In genomic region chr16:81879625-81880024, GRCh38 we compare ENCODE assay signal across 15 cellular contexts.
DNase-seq lines count a peak whose midpoint lies in the region; ATAC-seq, FAIRE-seq and TF ChIP-seq lines count a peak whose summit lies in the region.
"Had no signal": no experiment of that assay in that cellular context is flagged by ENCODE, and none has a peak within 500 bp of the region (broad histone marks: within the 10 kb centered on the region; RNA-seq: fewer than 3 reads in every experiment).

No MANE protein-coding gene starts in this region.

- ATAC-seq in lower lobe of right lung, result no peak

- H3K4me1 ChIP-seq in HEK293 (ENCODE audit: control insufficient read depth, insufficient read depth, low read length) (no peaks in the 10 kb centered on the region), lower lobe of right lung (no peaks in the 10 kb centered on the region), prostate gland (replicated peaks) (no peaks in the 10 kb centered on the region)
- H3K4me1 ChIP-seq: Caco-2, esophagus squamous epithelium, right atrium auricular region had no signal

- TF ChIP-seq CTCF in HEK293 (tag by site-specific recombination; IDR thresholded peaks at IDR 0.05) (no peak), lower lobe of right lung (IDR thresholded peaks at IDR 0.05) (peak; percentile 21), prostate gland (IDR thresholded peaks at IDR 0.05) (no peak), coronary artery (IDR thresholded peaks at IDR 0.05) (no peak)

- no peak for TF ChIP-seq POLR2A in prostate gland (IDR thresholded peaks at IDR 0.05)
- TF ChIP-seq POLR2A in GM12891 (IDR thresholded peaks at IDR 0.05; ENCODE audit: low read depth, low read length), result no peak

- CTCF ChIA-PET in HEK293 (lab: Yijun Ruan, JAX), result interaction anchor here (0.6 to 1.4 kb wide), 9 partner anchors 9 to 429 kb away, joined by 3 to 11 read pairs (median 3); no protein-coding TSS in a partner anchor

- H3K4me3 ChIP-seq in HEK293 (ENCODE audit: low read depth, low read length) (no peak overlapping the region), lower lobe of right lung (no peak overlapping the region), prostate gland (no peak overlapping the region), coronary artery (no peak overlapping the region)
- H3K4me3 ChIP-seq: esophagus squamous epithelium, right atrium auricular region had no signal

- no peak for FAIRE-seq in GM12891 (lab: Jason Lieb, UNC)

- H3K36me3 ChIP-seq in HEK293 (ENCODE audit: control insufficient read depth in 2 of 2, insufficient read depth in 1 of 2, low read length in 2 of 2) (no peaks in the 10 kb centered on the region), lower lobe of right lung (peaks cover 7% of the 10 kb centered on the region), prostate gland (no peaks in the 10 kb centered on the region)
- H3K36me3 ChIP-seq: right atrium auricular region had no signal

- H3K27ac ChIP-seq in HEK293 (ENCODE audit: extremely low read depth, low read depth, low read length) (no peak overlapping the region), lower lobe of right lung (no peak overlapping the region), prostate gland (no peak overlapping the region), coronary artery (no peak overlapping the region)
- H3K27ac ChIP-seq: esophagus squamous epithelium, right atrium auricular region had no signal

- DNase-seq in ELF-1 (ENCODE audit: low read depth, low spot score) (peak; percentile 63), UCSD-AML1 (lab: John Stamatoyannopoulos, UW; ENCODE audit: unreplicated experiment) (peak; percentile 16), lower lobe of right lung (no peak), prostate gland (ENCODE audit: low spot score) (no peak), coronary artery (ENCODE audit: low spot score) (no peak), GM12891 (ENCODE audit: insufficient read length, low spot score) (no peak)
- DNase-seq: activated CD4-positive, alpha-beta T cell treated with anti-CD3 and anti-CD28 coated beads for 1 hour; Caco-2; central memory CD4-positive, alpha-beta T cell; esophagus squamous epithelium; NCI-H345; Right ventricle myocardium superior; substantia nigra had no signal

- no peaks in the 10 kb centered on the region for H3K27me3 ChIP-seq in lower lobe of right lung (ENCODE audit: low read depth)
- H3K27me3 ChIP-seq in prostate gland (replicated peaks; ENCODE audit: insufficient read depth), result no peaks in the 10 kb centered on the region
- H3K27me3 ChIP-seq: esophagus squamous epithelium, right atrium auricular region had no signal

- intact Hi-C loops in lower lobe of right lung (cut with DNase I), result no loop called here
- intact Hi-C loops in prostate gland (cut with DNase I), result no loop called here

- 79% methylated on average over 7 of the region's 7 CpGs for WGBS in prostate gland

- H3K9me3 ChIP-seq in HEK293 (ENCODE audit: control insufficient read depth, insufficient read depth, low read depth, low read length) (no peaks in the 10 kb centered on the region), lower lobe of right lung (no peaks in the 10 kb centered on the region), prostate gland (no peaks in the 10 kb centered on the region)
- H3K9me3 ChIP-seq: Caco-2, esophagus squamous epithelium, right atrium auricular region had no signal

- POLR2A ChIA-PET in HEK293 (lab: Yijun Ruan, JAX), result no interaction called here

TF ChIP-seq in HEK293, 187 proteins besides CTCF, POLR2A, EP300 and RAD21:
- TF ChIP-seq SCRT1 (tag by site-specific recombination; IDR thresholded peaks at IDR 0.05; ENCODE audit: borderline replicate concordance) (peak; percentile 83), ZFP37 (tag by site-specific recombination; IDR thresholded peaks at IDR 0.05) (no peak), SCRT2 (tag by site-specific recombination; IDR thresholded peaks at IDR 0.05) (peak; percentile 89), ZNF341 (tag by site-specific recombination; IDR thresholded peaks at IDR 0.05; ENCODE audit: low read depth) (peak; percentile 53), ZSCAN4 (tag by site-specific recombination; IDR thresholded peaks at IDR 0.05) (no peak), PRDM10 (tag by site-specific recombination; IDR thresholded peaks at IDR 0.05) (peak; percentile 66)
TF ChIP-seq in HEK293: peak in this region for 4.

TF ChIP-seq in GM12891, 5 proteins besides CTCF, POLR2A, EP300 and RAD21:
- TF ChIP-seq POU2F2 (IDR thresholded peaks at IDR 0.05; ENCODE audit: low read depth, low read length) (no peak), PAX5 (IDR thresholded peaks at IDR 0.05; ENCODE audit: insufficient read depth, low read length, severe bottlenecking) (no peak), POLR2AphosphoS5 (IDR thresholded peaks at IDR 0.05; ENCODE audit: low read depth, low read length) (no peak), SPI1 (IDR thresholded peaks at IDR 0.05; ENCODE audit: low read depth, low read length) (no peak), TAF1 (IDR thresholded peaks at IDR 0.05; ENCODE audit: low read depth, low read length) (no peak)

Comparison
In these comparisons a context has a peak if more than half of its experiments do, and no peak if none do; other contexts are left out.
1. DNase-seq: peak in ELF-1 (single experiment) and UCSD-AML1 (single experiment); none in lower lobe of right lung (single experiment), prostate gland (single experiment), coronary artery (single experiment) and GM12891 (single experiment).